14 cellular contexts compared by ENCODE assay signal in genomic region chr11:57647368-57647767, GRCh38. TPM values are rescaled to one million over a fixed set of nuclear protein-coding genes. Genes with fewer than 3 reads are reported as not detected.
DNase-seq lines count a peak whose midpoint lies in the region; ATAC-seq, FAIRE-seq and TF ChIP-seq lines count a peak whose summit lies in the region.
"Had no signal": no experiment of that assay in that cellular context is flagged by ENCODE, and none has a peak within 500 bp of the region (broad histone marks: within the 10 kb centered on the region; RNA-seq: fewer than 3 reads in every experiment).

No MANE protein-coding gene starts in this region.

- WGBS in mesenchymal stem cell: 3% methylated on average over 10 of the region's 10 CpGs
- WGBS in sigmoid colon, 2 donors: 10 to 11% methylated on average over 10 of the region's 10 CpGs

- H2AFZ ChIP-seq in mesenchymal stem cell (ENCODE audit: low read depth, low read length): no peak overlapping the region

- no peak overlapping the region for H3K18ac ChIP-seq in mesenchymal stem cell (ENCODE audit: low read depth in 1 of 2, low read length in 2 of 2)

- H3K79me1 ChIP-seq in mesenchymal stem cell (replicated peaks; ENCODE audit: low read length, poor library complexity, severe bottlenecking): peaks cover 8% of the 10 kb centered on the region

- H3K27me3 ChIP-seq in left ventricle myocardium inferior (ENCODE audit: low read depth) (peaks cover 68% of the 10 kb centered on the region), mesenchymal stem cell (ENCODE audit: control insufficient read depth in 1 of 2, insufficient read depth in 1 of 2, low read length in 2 of 2) (peaks cover 16 to 39% of the 10 kb centered on the region in 2 experiments), sigmoid colon (peaks cover 32 to 71% (median 48%) of the 10 kb centered on the region in 3 donors)

- H3K4me2 ChIP-seq in mesenchymal stem cell (ENCODE audit: low read length, poor library complexity, severe bottlenecking): peak overlapping the region; percentile 2

- no peak for TF ChIP-seq POLR2A in sigmoid colon (IDR thresholded peaks at IDR 0.05)

- H2BK15ac ChIP-seq in mesenchymal stem cell (ENCODE audit: low read depth, poor library complexity, severe bottlenecking): no peak overlapping the region

- H4K8ac ChIP-seq in mesenchymal stem cell (ENCODE audit: low read length): no peak overlapping the region

- H3K4me1 ChIP-seq in left ventricle myocardium inferior (peaks cover 62% of the 10 kb centered on the region), mesenchymal stem cell (ENCODE audit: control insufficient read depth, insufficient read depth, low read depth, low read length) (peaks cover 41% of the 10 kb centered on the region), kidney (ENCODE audit: control insufficient read depth in 1 of 2, insufficient read depth in 1 of 2, low read depth in 1 of 2, low read length in 2 of 2) (peaks cover 5 to 28% of the 10 kb centered on the region in 2 donors), sigmoid colon (peaks cover 0 to 59% (median 56%) of the 10 kb centered on the region in 4 donors)

- peak overlapping the region in 1 of 2 experiments; percentile 41 for H3K23ac ChIP-seq in mesenchymal stem cell (ENCODE audit: low read length in 2 of 2)

- H3K4me3 ChIP-seq in left ventricle myocardium inferior (no peak overlapping the region), mesenchymal stem cell (ENCODE audit: insufficient read depth in 1 of 2, low read depth in 1 of 2, low read length in 2 of 2) (peak overlapping the region in 1 of 2 experiments; percentile 83), kidney (ENCODE audit: low read length in 2 of 2) (no peak overlapping the region), sigmoid colon (no peak overlapping the region)
- H3K4me3 ChIP-seq: adrenal gland, right lobe of liver had no signal

- no peak for FAIRE-seq in kidney (lab: Jason Lieb, UNC)
- FAIRE-seq: urothelium cell line had no signal

- TF ChIP-seq CTCF in left ventricle myocardium inferior (IDR thresholded peaks at IDR 0.05; ENCODE audit: borderline replicate concordance) (no peak), kidney (IDR thresholded peaks at IDR 0.05; ENCODE audit: borderline replicate concordance, extremely low read depth, insufficient read depth) (no peak), sigmoid colon (IDR thresholded peaks at IDR 0.05) (no peak)

- H3K14ac ChIP-seq in mesenchymal stem cell (ENCODE audit: low read length in 2 of 2): no peak overlapping the region

- no peaks in the 10 kb centered on the region for H3K9me3 ChIP-seq in left ventricle myocardium inferior (replicated peaks)
- H3K9me3 ChIP-seq in mesenchymal stem cell (ENCODE audit: control insufficient read depth, low read length): no peaks in the 10 kb centered on the region
- no peaks in the 10 kb centered on the region for H3K9me3 ChIP-seq in kidney (ENCODE audit: control insufficient read depth in 1 of 2, low read length in 2 of 2)
- H3K9me3 ChIP-seq in sigmoid colon: no peaks in the 10 kb centered on the region
- H3K9me3 ChIP-seq: adrenal gland, right lobe of liver had no signal

- H2BK120ac ChIP-seq in mesenchymal stem cell (ENCODE audit: low read depth, low read length): no peak overlapping the region

- no peak overlapping the region for H2AK5ac ChIP-seq in mesenchymal stem cell (ENCODE audit: low read length, severe bottlenecking)

- intact Hi-C loops in left ventricle myocardium inferior (cut with micrococcal nuclease): no loop called here
- intact Hi-C loops in left cardiac atrium (cut with DNase I): loop anchor here in 1 of 2 donors (10.0 kb wide), 2 partner anchors 183 to 867 kb away; partner anchors contain the start of gene RTN4RL2
- intact Hi-C loops in kidney (cut with DNase I): no loop called here
- intact Hi-C loops in sigmoid colon (cut with DNase I): no loop called here

- no peak overlapping the region for H3K4ac ChIP-seq in mesenchymal stem cell (ENCODE audit: low read depth in 1 of 2, low read length in 2 of 2)

- H3K9ac ChIP-seq in mesenchymal stem cell (ENCODE audit: low read length) (peak overlapping the region; percentile 42), kidney (ENCODE audit: low read length in 2 of 2) (no peak overlapping the region)

- H2BK12ac ChIP-seq in mesenchymal stem cell (ENCODE audit: low read length in 2 of 2): no peak overlapping the region

- H4K91ac ChIP-seq in mesenchymal stem cell (ENCODE audit: low read length): no peak overlapping the region

- DNase-seq in left ventricle myocardium inferior: no peak
- no peak for DNase-seq in left cardiac atrium
- DNase-seq in astrocyte of the hippocampus (ENCODE audit: low read depth, low spot score): peak; percentile 33
- DNase-seq in mesenchymal stem cell: no peak
- no peak for DNase-seq in SKM-1 treated with dmso at 0.1 percent for 144 hours (lab: John Stamatoyannopoulos, UW; ENCODE audit: unreplicated experiment)
- no peak for DNase-seq in kidney
- DNase-seq in sigmoid colon: no peak
- DNase-seq: activated CD8-positive, alpha-beta memory T cell treated with anti-CD3 and anti-CD28 coated beads, Interleukin-2, amount 50 U/mL, for 48 hours; adrenal gland; effector memory CD4-positive, alpha-beta T cell; NCI-H446 treated with DMSO at 0.1 percent for 48 hours; right lobe of liver had no signal

- peak overlapping the region; percentile 77 for H3K27ac ChIP-seq in left ventricle myocardium inferior (replicated peaks)
- no peak overlapping the region for H3K27ac ChIP-seq in mesenchymal stem cell (ENCODE audit: low read length, poor library complexity, severe bottlenecking)
- no peak overlapping the region for H3K27ac ChIP-seq in kidney (ENCODE audit: low read depth in 2 of 2, low read length in 2 of 2)
- H3K27ac ChIP-seq in sigmoid colon: no peak overlapping the region
- H3K27ac ChIP-seq: right lobe of liver had no signal

- ATAC-seq in left cardiac atrium (no peak), HG03378 (IDR thresholded peaks at IDR 0.05; ENCODE audit: unreplicated experiment) (no peak)

- H3K36me3 ChIP-seq in left ventricle myocardium inferior (no peaks in the 10 kb centered on the region), mesenchymal stem cell (ENCODE audit: control insufficient read depth in 1 of 2, insufficient read depth in 2 of 2, low read depth in 1 of 2, low read length in 2 of 2) (peaks cover 0 to 9% of the 10 kb centered on the region in 2 experiments), kidney (ENCODE audit: control insufficient read depth in 1 of 2, insufficient read depth in 2 of 2, low read length in 2 of 2) (no peaks in the 10 kb centered on the region), sigmoid colon (no peaks in the 10 kb centered on the region)
- H3K36me3 ChIP-seq: adrenal gland, right lobe of liver had no signal

- no peak overlapping the region for H2BK5ac ChIP-seq in mesenchymal stem cell (ENCODE audit: low read depth, low read length, poor library complexity, severe bottlenecking)

- TF ChIP-seq EP300 in sigmoid colon (IDR thresholded peaks at IDR 0.05): no peak

RNA-seq across cellular contexts. Expression of gene YPEL4, which starts 2.3 kb away (rescaled TPM):
- total RNA-seq in left ventricle myocardium inferior (0.55 TPM), left cardiac atrium (1 to 10 TPM in 1 of 2 donors, under 1 TPM in 1; 0.47 to 1.1 TPM), kidney (0.82 TPM), sigmoid colon (1 to 10 TPM; 1.5 to 4.4 (median 2.8) TPM)
- polyA plus RNA-seq in mesenchymal stem cell (2013, experiment 1 of 2): 0.43 TPM
- 0.42 TPM for polyA plus RNA-seq in mesenchymal stem cell (2013, experiment 2 of 2)
- polyA plus RNA-seq in kidney (ENCODE audit: insufficient read depth, low read depth, low replicate concordance) (0.88 TPM), sigmoid colon (1 to 10 TPM; 1.2 to 3.0 (median 1.4) TPM)

RNA-seq across cellular contexts. Expression of gene CLP1, which starts 10.2 kb away (rescaled TPM):
- total RNA-seq in left ventricle myocardium inferior (6.0 TPM), left cardiac atrium (1 to 10 TPM; 6.9 to 8.5 TPM), kidney (12.2 TPM), sigmoid colon (10 to 100 TPM in 3 of 4 donors, 1 to 10 TPM in 1; 3.9 to 23.2 (median 13.7) TPM)
- polyA plus RNA-seq in mesenchymal stem cell (2013, experiment 1 of 2): 8.2 TPM
- polyA plus RNA-seq in mesenchymal stem cell (2013, experiment 2 of 2): 8.8 TPM
- polyA plus RNA-seq in kidney (ENCODE audit: insufficient read depth, low read depth, low replicate concordance) (8.5 TPM), sigmoid colon (10 to 100 TPM; 12.4 to 16.0 (median 13.2) TPM)

RNA-seq across cellular contexts. Expression of gene ZDHHC5, which starts 20.5 kb away (rescaled TPM):
- 45.8 TPM for total RNA-seq in left ventricle myocardium inferior
- total RNA-seq in left cardiac atrium: 10 to 100 TPM; 51.3 to 60.7 TPM
- 58.6 TPM for polyA plus RNA-seq in mesenchymal stem cell (2013, experiment 1 of 2)
- polyA plus RNA-seq in mesenchymal stem cell (2013, experiment 2 of 2): 58.4 TPM
- 90.2 TPM for total RNA-seq in kidney
- polyA plus RNA-seq in kidney (ENCODE audit: insufficient read depth, low read depth, low replicate concordance): 28.3 TPM
- total RNA-seq in sigmoid colon: 10 to 100 TPM; 25.3 to 34.3 (median 28.1) TPM
- polyA plus RNA-seq in sigmoid colon: 10 to 100 TPM; 13.6 to 42.5 (median 13.8) TPM

RNA-seq across cellular contexts. Expression of gene SERPING1, which starts 49.9 kb away (rescaled TPM):
- 94.6 TPM for total RNA-seq in left ventricle myocardium inferior
- total RNA-seq in left cardiac atrium: 100 to 1,000 TPM; 198 to 266 TPM
- polyA plus RNA-seq in mesenchymal stem cell (2013, experiment 1 of 2): 68.6 TPM
- 63.1 TPM for polyA plus RNA-seq in mesenchymal stem cell (2013, experiment 2 of 2)
- 785 TPM for total RNA-seq in kidney
- 361 TPM for polyA plus RNA-seq in kidney (ENCODE audit: insufficient read depth, low read depth, low replicate concordance)
- 100 to 1,000 TPM; 214 to 397 (median 295) TPM for total RNA-seq in sigmoid colon
- polyA plus RNA-seq in sigmoid colon: 100 to 1,000 TPM in 1 of 3 donors, 10 to 100 TPM in 2; 24.5 to 147 (median 49.9) TPM
